20 cellular contexts compared by ENCODE assay signal in genomic region chr5:168030911-168031310, GRCh38.
"Had no signal": no experiment of that assay in that cellular context is flagged by ENCODE, and none has a peak within 500 bp of the region (broad histone marks: within the 10 kb centered on the region; RNA-seq: fewer than 3 reads in every experiment).

No MANE protein-coding gene starts in this region.

- H3K27ac Mint-ChIP-seq: naive thymus-derived CD8-positive, alpha-beta T cell; nephron; stimulated activated effector memory CD8-positive, alpha-beta T cell treated with anti-CD3 and anti-CD28 coated beads, Interleukin-12 subunit alpha, Interleukin-12 subunit beta, amount 100 ng/mL, for 72 hours; stimulated activated naive B cell treated with anti-CD40 and anti-IgM and Interleukin-4, amounts not matched to agents 10 μg/mL and 1 μg/mL and 100 μg/mL, for 72 hours; stimulated activated naive CD8-positive, alpha-beta T cell treated with anti-CD3 and anti-CD28 coated beads, Interleukin-15, Interleukin-2, amounts not matched to agents 100 ng/mL and 50 ng/mL, for 24 hours had no signal

- H3K4me1 Mint-ChIP-seq: naive thymus-derived CD8-positive, alpha-beta T cell; nephron; stimulated activated effector memory CD8-positive, alpha-beta T cell treated with anti-CD3 and anti-CD28 coated beads, Interleukin-12 subunit alpha, Interleukin-12 subunit beta, amount 100 ng/mL, for 72 hours; stimulated activated naive B cell treated with anti-CD40 and anti-IgM and Interleukin-4, amounts not matched to agents 10 μg/mL and 1 μg/mL and 100 μg/mL, for 72 hours had no signal

- H3K9me3 Mint-ChIP-seq: nephron had no signal

- H3K27me3 Mint-ChIP-seq: stimulated activated naive CD8-positive, alpha-beta T cell treated with anti-CD3 and anti-CD28 coated beads, Interleukin-15, Interleukin-2, amounts not matched to agents 100 ng/mL and 50 ng/mL, for 24 hours had no signal

- H3K4me3 Mint-ChIP-seq: naive thymus-derived CD8-positive, alpha-beta T cell; nephron; stimulated activated effector memory CD8-positive, alpha-beta T cell treated with anti-CD3 and anti-CD28 coated beads, Interleukin-12 subunit alpha, Interleukin-12 subunit beta, amount 100 ng/mL, for 72 hours; stimulated activated naive B cell treated with anti-CD40 and anti-IgM and Interleukin-4, amounts not matched to agents 10 μg/mL and 1 μg/mL and 100 μg/mL, for 72 hours; stimulated activated naive CD8-positive, alpha-beta T cell treated with anti-CD3 and anti-CD28 coated beads, Interleukin-15, Interleukin-2, amounts not matched to agents 100 ng/mL and 50 ng/mL, for 24 hours had no signal

- DNase-seq: naive thymus-derived CD8-positive, alpha-beta T cell; nucleus accumbens; pancreas; right cardiac atrium; right lobe of liver; sigmoid colon; small intestine; stimulated activated CD4-positive, alpha-beta T cell treated with anti-CD3 and anti-CD28 coated beads, Interleukin-15, amount 100 ng/mL, for 24 hours; stimulated activated CD4-positive, alpha-beta T cell treated with anti-CD3 and anti-CD28 coated beads, Interleukin-2, amount 100 ng/mL, for 24 hours; stimulated activated CD4-positive, alpha-beta T cell treated with anti-CD3 and anti-CD28 coated beads, Interleukin-2, amount 100 ng/mL, for 48 hours; stimulated activated CD4-positive, alpha-beta T cell treated with anti-CD3 and anti-CD28 coated beads, Interleukin-4, amount 100 ng/mL, for 24 hours; stimulated activated naive B cell treated with anti-CD40 and anti-IgM and Interleukin-4, amounts not matched to agents 10 μg/mL and 1 μg/mL and 100 μg/mL, for 72 hours; stimulated activated naive CD4-positive, alpha-beta T cell treated with Interleukin-2 at 50 U/mL for 16 hours; stomach; thyroid gland; trophoblast cell; upper lobe of left lung had no signal

- H3K36me3 Mint-ChIP-seq: naive thymus-derived CD8-positive, alpha-beta T cell; stimulated activated effector memory CD8-positive, alpha-beta T cell treated with anti-CD3 and anti-CD28 coated beads, Interleukin-12 subunit alpha, Interleukin-12 subunit beta, amount 100 ng/mL, for 72 hours; stimulated activated naive B cell treated with anti-CD40 and anti-IgM and Interleukin-4, amounts not matched to agents 10 μg/mL and 1 μg/mL and 100 μg/mL, for 72 hours had no signal

- ATAC-seq: naive thymus-derived CD8-positive, alpha-beta T cell; pancreas; right cardiac atrium; right lobe of liver; stimulated activated effector memory CD8-positive, alpha-beta T cell treated with anti-CD3 and anti-CD28 coated beads, Interleukin-12 subunit alpha, Interleukin-12 subunit beta, amount 100 ng/mL, for 72 hours; stimulated activated naive B cell treated with anti-CD40 and anti-IgM and Interleukin-4, amounts not matched to agents 10 μg/mL and 1 μg/mL and 100 μg/mL, for 72 hours had no signal
